Comparison of ENCODE assay signal across 8 cellular contexts in the genomic region with DNA sequence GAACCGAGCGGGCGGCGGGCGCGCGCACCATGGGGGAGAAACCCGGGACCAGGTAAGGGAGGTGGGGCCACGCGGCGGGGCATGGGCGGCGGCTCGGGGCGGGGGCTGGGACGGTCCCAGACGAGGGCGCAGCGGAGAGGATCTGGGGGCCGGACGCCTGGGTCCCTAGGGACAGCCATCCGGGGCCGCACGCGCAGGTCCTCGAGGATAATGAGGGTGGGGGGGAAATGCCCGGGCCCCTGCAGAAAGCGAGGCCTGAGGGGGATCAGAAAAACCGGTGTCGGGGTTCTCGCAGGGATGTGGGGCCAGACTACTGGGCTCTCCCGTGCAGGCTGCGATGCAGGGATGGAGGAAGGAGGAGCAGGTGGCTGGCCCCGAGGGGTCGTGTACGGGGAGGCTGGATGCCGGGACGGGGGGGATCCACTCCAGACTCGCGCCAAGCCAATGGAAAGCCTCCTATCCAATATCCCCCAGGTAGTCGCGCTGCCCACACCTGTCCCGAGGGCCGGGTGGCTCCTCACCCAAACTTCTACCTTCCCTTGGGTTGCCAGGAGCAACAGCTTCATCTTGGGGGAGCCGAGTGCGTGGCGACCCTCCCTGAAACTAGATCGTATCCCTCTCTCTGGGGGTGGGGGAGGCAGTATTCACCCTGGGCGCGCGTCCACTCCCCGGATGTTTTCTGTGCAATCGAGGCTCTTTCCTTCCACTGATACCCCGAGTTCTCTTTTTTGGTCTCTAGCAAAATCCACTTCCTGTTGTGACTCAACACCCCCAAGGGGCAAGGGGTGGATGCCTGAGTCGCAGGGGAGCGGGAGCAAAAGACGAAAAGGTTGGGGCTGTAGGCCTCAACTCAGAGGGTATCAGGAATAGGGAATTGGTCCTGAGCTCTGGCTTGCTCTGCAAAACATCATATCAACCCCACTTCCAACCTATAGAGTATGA. TPM values are rescaled to one million over a fixed set of nuclear protein-coding genes. Genes with fewer than 3 reads are reported as not detected.
DNase-seq lines count a peak whose midpoint lies in the region; ATAC-seq and TF ChIP-seq lines count a peak whose summit lies in the region.

No MANE protein-coding gene starts in this region.

- ATAC-seq in T-helper 17 cell (no peak), left lung (peak; percentile 1)
- peak; percentile 12 for ATAC-seq in stimulated activated effector memory CD8-positive, alpha-beta T cell treated with anti-CD3 and anti-CD28 coated beads, Interleukin-12 subunit alpha, Interleukin-12 subunit beta, amount 100 ng/mL, for 72 hours

- no peaks in the 10 kb centered on the region for H3K27me3 Mint-ChIP-seq in T-helper 17 cell

- H3K36me3 ChIP-seq in BJ (ENCODE audit: control insufficient read depth, insufficient read depth, low read length) (no peaks in the 10 kb centered on the region), brain microvascular endothelial cell (replicated peaks) (no peaks in the 10 kb centered on the region), left lung (peaks cover 0 to 13% of the 10 kb centered on the region in 2 donors)

- TF ChIP-seq CTCF in BJ (IDR thresholded peaks at IDR 0.05; ENCODE audit: insufficient read depth, low read depth, low read length) (no peak), HFF-Myc (IDR thresholded peaks at IDR 0.05; ENCODE audit: low read depth, low read length, missing control alignments) (no peak), brain microvascular endothelial cell (IDR thresholded peaks at IDR 0.05; ENCODE audit: low read depth, low read length, missing control alignments) (no peak), left lung (IDR thresholded peaks at IDR 0.05) (no peak)

- H3K9me3 Mint-ChIP-seq in stimulated activated effector memory CD8-positive, alpha-beta T cell treated with anti-CD3 and anti-CD28 coated beads, Interleukin-12 subunit alpha, Interleukin-12 subunit beta, amount 100 ng/mL, for 72 hours, result no peaks in the 10 kb centered on the region

- in situ Hi-C loops in brain microvascular endothelial cell (cut with HindIII; ENCODE audit: low pct_ligation_motif_present, low sequenced_read_pairs), result no loop called here

- H3K36me3 Mint-ChIP-seq in T-helper 17 cell (ENCODE audit: low read depth), result peaks cover 2% of the 10 kb centered on the region
- H3K36me3 Mint-ChIP-seq in stimulated activated effector memory CD8-positive, alpha-beta T cell treated with anti-CD3 and anti-CD28 coated beads, Interleukin-12 subunit alpha, Interleukin-12 subunit beta, amount 100 ng/mL, for 72 hours, result peaks cover 45% of the 10 kb centered on the region

- peak overlapping the region; percentile 79 for H3K4me3 ChIP-seq in BJ (ENCODE audit: low read depth, low read length)
- H3K4me3 ChIP-seq in HFF-Myc (replicated peaks; ENCODE audit: low read depth, low read length), result peak overlapping the region; percentile 68
- H3K4me3 ChIP-seq in brain microvascular endothelial cell (ENCODE audit: low read depth, low read length), result peak overlapping the region; percentile 58
- peak overlapping the region; percentile 61 to 88 for H3K4me3 ChIP-seq in left lung

- DNase-seq in BJ (ENCODE audit: low read depth), result no peak
- DNase-seq in HFF-Myc (ENCODE audit: extremely low read depth, low read depth), result no peak
- peak in 1 of 3 donors; percentile 27 for DNase-seq in T-helper 17 cell
- no peak for DNase-seq in brain microvascular endothelial cell
- peak; percentile 50 to 86 for DNase-seq in left lung
- no peak for DNase-seq in stimulated activated effector memory CD8-positive, alpha-beta T cell treated with anti-CD3 and anti-CD28 coated beads, Interleukin-12 subunit alpha, Interleukin-12 subunit beta, amount 100 ng/mL, for 72 hours (ENCODE audit: low spot score in 2 of 2)
- no peak for DNase-seq in globus pallidus (ENCODE audit: low spot score)
- no peak for DNase-seq in SW480 (ENCODE audit: low spot score)

- POLR2A ChIA-PET in BJ (lab: Charles Lee), result interaction anchor here (1.0 kb wide), 1 partner anchor 21 kb away, joined by 3 read pairs; no protein-coding TSS in a partner anchor

- H3K4me1 Mint-ChIP-seq in T-helper 17 cell, result peaks cover 39% of the 10 kb centered on the region
- H3K4me1 Mint-ChIP-seq in stimulated activated effector memory CD8-positive, alpha-beta T cell treated with anti-CD3 and anti-CD28 coated beads, Interleukin-12 subunit alpha, Interleukin-12 subunit beta, amount 100 ng/mL, for 72 hours, result peaks cover 63% of the 10 kb centered on the region

- H3K27me3 ChIP-seq in BJ (ENCODE audit: control insufficient read depth, insufficient read depth, low read length) (no peaks in the 10 kb centered on the region), brain microvascular endothelial cell (replicated peaks) (no peaks in the 10 kb centered on the region), left lung (no peaks in the 10 kb centered on the region)

- peak overlapping the region; percentile 91 for H3K4me3 Mint-ChIP-seq in T-helper 17 cell
- H3K4me3 Mint-ChIP-seq in stimulated activated effector memory CD8-positive, alpha-beta T cell treated with anti-CD3 and anti-CD28 coated beads, Interleukin-12 subunit alpha, Interleukin-12 subunit beta, amount 100 ng/mL, for 72 hours, result peak overlapping the region; percentile 95

- peaks cover 17 to 60% of the 10 kb centered on the region in 2 donors for H3K4me1 ChIP-seq in left lung

- peak overlapping the region; percentile 3 for H3K27ac ChIP-seq in brain microvascular endothelial cell
- peak overlapping the region; percentile 91 to 98 for H3K27ac ChIP-seq in left lung

- intact Hi-C loops in left lung (cut with DNase I), result no loop called here

- CTCF ChIA-PET in BJ (lab: Yijun Ruan, JAX), result interaction anchor here (1.0 to 2.2 kb wide), 8 partner anchors 14 to 192 kb away, joined by 3 to 7 read pairs (median 4); partner anchors contain the start of gene CHRNE

- peak overlapping the region; percentile 86 for H3K27ac Mint-ChIP-seq in T-helper 17 cell
- peak overlapping the region; percentile 95 for H3K27ac Mint-ChIP-seq in stimulated activated effector memory CD8-positive, alpha-beta T cell treated with anti-CD3 and anti-CD28 coated beads, Interleukin-12 subunit alpha, Interleukin-12 subunit beta, amount 100 ng/mL, for 72 hours

- no peaks in the 10 kb centered on the region for H3K9me3 ChIP-seq in T-helper 17 cell (ENCODE audit: control insufficient read depth, low read length, poor library complexity, severe bottlenecking)
- H3K9me3 ChIP-seq in left lung, result no peaks in the 10 kb centered on the region

RNA-seq across cellular contexts. Expression of gene ARRB2, which starts 0.5 kb away (rescaled TPM):
- 8.5 and 10.7 TPM in 2 replicates for polyA plus RNA-seq in BJ (2011; rRNA removed)
- polyA minus RNA-seq in BJ (2011; rRNA and poly(A)+ RNA removed), result 4.7 and 6.8 TPM in 2 replicates
- 100 to 1,000 TPM; 220 to 255 TPM for total RNA-seq in T-helper 17 cell
- total RNA-seq in left lung, result 100 to 1,000 TPM in 1 of 2 donors, 10 to 100 TPM in 1; 91.8 to 240 TPM

RNA-seq across cellular contexts. Expression of gene PELP1, which starts 7.0 kb away (rescaled TPM):
- polyA plus RNA-seq in BJ (2011; rRNA removed), result 5.1 and 13.9 TPM in 2 replicates
- 14.3 and 18.4 TPM in 2 replicates for polyA minus RNA-seq in BJ (2011; rRNA and poly(A)+ RNA removed)
- 10 to 100 TPM; 38.0 to 44.9 TPM for total RNA-seq in T-helper 17 cell
- total RNA-seq in left lung, result 10 to 100 TPM; 42.2 to 48.8 TPM

RNA-seq across cellular contexts. Expression of gene MED11, which starts 20.3 kb away (rescaled TPM):
- 27.5 and 31.2 TPM in 2 replicates for polyA plus RNA-seq in BJ (2011; rRNA removed)
- 9.8 and 13.7 TPM in 2 replicates for polyA minus RNA-seq in BJ (2011; rRNA and poly(A)+ RNA removed)
- total RNA-seq in T-helper 17 cell (1 to 10 TPM; 5.9 to 9.3 TPM), left lung (10 to 100 TPM; 22.6 to 23.6 TPM)

RNA-seq across cellular contexts. Expression of gene ZMYND15, which starts 28.7 kb away (rescaled TPM):
- polyA plus RNA-seq in BJ (2011; rRNA removed), result 0.13 TPM in 1 of 2 replicates, not detected in the other
- not detected in 2 replicates for polyA minus RNA-seq in BJ (2011; rRNA and poly(A)+ RNA removed)
- total RNA-seq in T-helper 17 cell, result 1 to 10 TPM; 1.0 to 1.6 TPM
- 1 to 10 TPM; 4.1 to 5.2 TPM for total RNA-seq in left lung

RNA-seq across cellular contexts. Expression of gene CXCL16, which starts 28.8 kb away (rescaled TPM):
- polyA plus RNA-seq in BJ (2011; rRNA removed), result 2.2 and 3.3 TPM in 2 replicates
- 0.62 and 2.4 TPM in 2 replicates for polyA minus RNA-seq in BJ (2011; rRNA and poly(A)+ RNA removed)
- total RNA-seq in T-helper 17 cell (10 to 100 TPM; 10.3 to 15.3 TPM), left lung (100 to 1,000 TPM; 122 to 147 TPM)

Comparison
In these comparisons a context has a peak if more than half of its experiments do, and no peak if none do; other contexts are left out.
1. DNase-seq: peak in left lung (2 of 2); none in BJ (single experiment), HFF-Myc (single experiment), brain microvascular endothelial cell (single experiment), stimulated activated effector memory CD8-positive, alpha-beta T cell treated with anti-CD3 and anti-CD28 coated beads, Interleukin-12 subunit alpha, Interleukin-12 subunit beta, amount 100 ng/mL, for 72 hours (0 of 2), globus pallidus (single experiment) and SW480 (single experiment).
2. Peak in every context shown above with its lines, with median percentiles within 50 percentile points of each other: H3K4me3 ChIP-seq.